11 cellular contexts compared by ENCODE assay signal in genomic region chr6:29708432-29709177, GRCh38. TPM values are rescaled to one million over a fixed set of nuclear protein-coding genes. Genes with fewer than 3 reads are reported as not detected.
A peak's percentile ranks its signal among the peaks of the same experiment; 100 is the strongest.
DNase-seq lines count a peak whose midpoint lies in the region; ATAC-seq and TF ChIP-seq lines count a peak whose summit lies in the region.
"Had no signal": no experiment of that assay in that cellular context is flagged by ENCODE, and none has a peak within 500 bp of the region (broad histone marks: within the 10 kb centered on the region; RNA-seq: fewer than 3 reads in every experiment).

No MANE protein-coding gene starts in this region.

- no peaks in the 10 kb centered on the region for H3K27me3 Mint-ChIP-seq in activated naive CD8-positive, alpha-beta T cell treated with anti-CD3 and anti-CD28 coated beads for 36 hours

- H3K36me3 ChIP-seq in Peyer's patch = no peaks in the 10 kb centered on the region
- H3K36me3 ChIP-seq: neutrophil had no signal

- peak overlapping the region; percentile 68 for H3K4me3 Mint-ChIP-seq in activated naive CD8-positive, alpha-beta T cell treated with anti-CD3 and anti-CD28 coated beads for 36 hours
- H3K4me3 Mint-ChIP-seq: WTC11 had no signal

- H3K9me3 ChIP-seq in Peyer's patch = no peaks in the 10 kb centered on the region
- H3K9me3 ChIP-seq: neutrophil had no signal

- H3K9me3 Mint-ChIP-seq in activated naive CD8-positive, alpha-beta T cell treated with anti-CD3 and anti-CD28 coated beads for 36 hours = no peaks in the 10 kb centered on the region
- H3K9me3 Mint-ChIP-seq: WTC11 had no signal

- peak overlapping the region in 3 of 4 donors; percentile 11 to 29 (median 21) for H3K4me3 ChIP-seq in Peyer's patch
- H3K4me3 ChIP-seq: hepatocyte had no signal

- peak; percentile 23 for ATAC-seq in GM19468 (IDR thresholded peaks at IDR 0.05; ENCODE audit: extremely low read depth, unreplicated experiment)
- ATAC-seq in HG02970 (IDR thresholded peaks at IDR 0.05; ENCODE audit: low FRiP score, unreplicated experiment) = no peak
- ATAC-seq in omental fat pad (ENCODE audit: low FRiP score) = no peak
- ATAC-seq: WTC11 had no signal

- DNase-seq in Peyer's patch (peak in 2 of 3 donors; percentile 81 to 92), NCI-H1092 treated with DMSO at 0.1 percent for 48 hours (lab: John Stamatoyannopoulos, UW) (no peak), omental fat pad (ENCODE audit: low spot score) (no peak)
- peak; percentile 61 for DNase-seq in activated naive CD8-positive, alpha-beta T cell treated with anti-CD3 and anti-CD28 coated beads for 36 hours
- DNase-seq in stimulated activated CD8-positive, alpha-beta memory T cell treated with anti-CD3 and anti-CD28 coated beads, Interleukin-7, amount 100 ng/mL, for 4 hours (ENCODE audit: low read depth in 2 of 2) = peak; percentile 16 to 33
- DNase-seq: NCI-H69 had no signal

- H3K4me1 Mint-ChIP-seq in activated naive CD8-positive, alpha-beta T cell treated with anti-CD3 and anti-CD28 coated beads for 36 hours = peaks cover 74% of the 10 kb centered on the region

- H3K27ac ChIP-seq in Peyer's patch = peak overlapping the region; percentile 34 to 78 (median 65)
- H3K27ac ChIP-seq: hepatocyte, neutrophil had no signal

- no peak for TF ChIP-seq POLR2A in Peyer's patch (IDR thresholded peaks at IDR 0.05)

- no peaks in the 10 kb centered on the region for H3K27me3 ChIP-seq in Peyer's patch

- no peaks in the 10 kb centered on the region for H3K36me3 Mint-ChIP-seq in activated naive CD8-positive, alpha-beta T cell treated with anti-CD3 and anti-CD28 coated beads for 36 hours

- no peaks in the 10 kb centered on the region for H3K4me1 ChIP-seq in Peyer's patch

- H3K27ac Mint-ChIP-seq in activated naive CD8-positive, alpha-beta T cell treated with anti-CD3 and anti-CD28 coated beads for 36 hours = peak overlapping the region; percentile 70
- H3K27ac Mint-ChIP-seq: WTC11 had no signal

- no peak for TF ChIP-seq CTCF in Peyer's patch (IDR thresholded peaks at IDR 0.05)
- no peak for TF ChIP-seq CTCF in omental fat pad (IDR thresholded peaks at IDR 0.05)

RNA-seq across cellular contexts. Expression of gene HLA-F, which starts 14.6 kb away (rescaled TPM):
- 100 to 1,000 TPM; 213 to 359 (median 299) TPM for total RNA-seq in Peyer's patch
- 100 to 1,000 TPM; 178 to 181 TPM for total RNA-seq in activated naive CD8-positive, alpha-beta T cell treated with anti-CD3 and anti-CD28 coated beads for 36 hours
- 100 to 1,000 TPM in 1 of 4 donors, 10 to 100 TPM in 3; 44.0 to 211 (median 76.3) TPM for total RNA-seq in omental fat pad

RNA-seq across cellular contexts. Expression of gene ZFP57, which starts 27.7 kb away (rescaled TPM):
- total RNA-seq in Peyer's patch (1 to 10 TPM in 1 of 4 donors, not detected in 3; 1.6 TPM), omental fat pad (1 to 10 TPM in 2 of 4 donors, not detected in 2; 1.9 to 2.7 TPM)
- total RNA-seq in activated naive CD8-positive, alpha-beta T cell treated with anti-CD3 and anti-CD28 coated beads for 36 hours = 10 to 100 TPM; 10.6 to 11.5 TPM
- total RNA-seq: hepatocyte had no signal

RNA-seq across cellular contexts. Expression of gene MOG, which starts 51.7 kb away (rescaled TPM):
- total RNA-seq in Peyer's patch (not detected), omental fat pad (not detected)
- not detected for total RNA-seq in activated naive CD8-positive, alpha-beta T cell treated with anti-CD3 and anti-CD28 coated beads for 36 hours
- total RNA-seq: hepatocyte had no signal

Comparison
In these comparisons a context has a peak if more than half of its experiments do, and no peak if none do; other contexts are left out.
1. DNase-seq: peak in Peyer's patch (2 of 3), activated naive CD8-positive, alpha-beta T cell treated with anti-CD3 and anti-CD28 coated beads for 36 hours (single experiment) and stimulated activated CD8-positive, alpha-beta memory T cell treated with anti-CD3 and anti-CD28 coated beads, Interleukin-7, amount 100 ng/mL, for 4 hours (2 of 2); none in NCI-H1092 treated with DMSO at 0.1 percent for 48 hours (single experiment) and omental fat pad (single experiment).